Comparison of ENCODE assay signal across 8 cellular contexts in the genomic region with DNA sequence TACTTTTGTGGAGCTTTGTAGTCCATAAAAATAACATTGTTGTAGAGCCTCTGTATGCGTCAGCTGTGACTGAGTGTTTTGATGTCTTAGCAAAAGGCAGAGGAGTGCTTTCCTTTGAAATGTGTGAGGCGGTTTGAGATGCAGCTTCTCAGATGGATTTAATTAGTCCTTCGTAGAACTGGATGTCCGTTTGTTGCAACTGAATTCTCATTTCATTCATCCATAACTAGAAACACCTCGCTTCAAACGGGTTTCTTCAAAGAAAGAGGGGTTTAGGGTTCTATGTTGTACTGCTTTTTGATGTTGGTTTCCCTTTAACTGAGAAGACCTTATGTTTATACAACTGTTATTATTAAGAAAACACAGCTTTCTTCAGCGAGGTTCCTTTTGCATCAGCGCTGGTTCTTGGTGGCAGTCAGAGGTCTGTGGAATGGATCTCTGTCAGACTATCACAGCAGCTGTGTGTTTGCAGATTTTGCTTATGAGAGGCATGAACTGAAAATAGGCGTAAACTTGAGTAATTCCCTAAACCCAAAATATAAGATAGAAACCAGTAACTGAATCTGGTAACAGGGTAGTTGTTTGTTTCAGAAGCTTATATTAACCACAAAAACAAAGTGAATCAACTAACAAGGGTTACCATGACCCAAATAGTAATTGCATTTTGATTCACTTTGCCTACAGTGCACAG.
DNase-seq lines count a peak whose midpoint lies in the region; ATAC-seq and TF ChIP-seq lines count a peak whose summit lies in the region.

No MANE protein-coding gene starts in this region.

- peaks cover 10 to 21% of the 10 kb centered on the region in 2 experiments for H3K4me1 Mint-ChIP-seq in H9

- no peak overlapping the region for H4K8ac ChIP-seq in H9 (replicated peaks; ENCODE audit: insufficient read length, low read depth, low read length)

- H3K23me2 ChIP-seq in H9 (ENCODE audit: insufficient read length, low read depth, low read length, poor library complexity, severe bottlenecking) = no peaks in the 10 kb centered on the region

- no peak overlapping the region for H3K4me3 Mint-ChIP-seq in H9

- H3T11ph ChIP-seq in H9 (ENCODE audit: low read length) = no peak overlapping the region

- H3K14ac ChIP-seq in H9 (ENCODE audit: insufficient read depth, low read length) = no peak overlapping the region

- peak overlapping the region; percentile 10 for H3K4me3 ChIP-seq in A673 (ENCODE audit: low read depth, low read length, poor library complexity, severe bottlenecking)
- H3K4me3 ChIP-seq in SK-N-MC = peak overlapping the region; percentile 68

- H2BK15ac ChIP-seq in H9 (ENCODE audit: low read depth, low read length) = no peak overlapping the region

- no peak overlapping the region for H3K18ac ChIP-seq in H9 (ENCODE audit: insufficient read length, low read depth, low read length)

- H3K9ac ChIP-seq in SK-N-MC (ENCODE audit: insufficient read length) = peak overlapping the region; percentile 13
- H3K9ac ChIP-seq in H9 (ENCODE audit: extremely low read depth, insufficient read length, low read length) = no peak overlapping the region

- no peaks in the 10 kb centered on the region for H3K27me3 Mint-ChIP-seq in H9 (ENCODE audit: low read depth)

- H3K36me3 ChIP-seq in A673 (ENCODE audit: insufficient read depth, low read length, poor library complexity, severe bottlenecking) (no peaks in the 10 kb centered on the region), SK-N-MC (ENCODE audit: insufficient read depth, low read length) (0 out of 2 replicates have a peak, but pooled peaks cover 2% of the 10 kb centered on the region)

- no peak overlapping the region for H2BK120ac ChIP-seq in H9 (ENCODE audit: low read depth, low read length, poor library complexity, severe bottlenecking)

- no peaks in the 10 kb centered on the region for H4K20me1 ChIP-seq in H9 (ENCODE audit: control insufficient read depth, insufficient read depth, insufficient read length)

- H3K9me3 ChIP-seq in A673 (ENCODE audit: low read depth, low read length, poor library complexity, severe bottlenecking) = no peaks in the 10 kb centered on the region
- H3K9me3 ChIP-seq in SK-N-MC (ENCODE audit: low read depth, low read length) = no peaks in the 10 kb centered on the region
- no peaks in the 10 kb centered on the region for H3K9me3 ChIP-seq in H9 (ENCODE audit: control insufficient read depth, low read depth, low read length)

- H3K4me2 ChIP-seq in H9 (ENCODE audit: insufficient read depth, insufficient read length, low read length) = no peak overlapping the region

- no peak overlapping the region for H3K23ac ChIP-seq in H9 (ENCODE audit: insufficient read length, low read depth, low read length)

- CTCF ChIA-PET in A673 (lab: Charles Lee) = interaction anchor here (0.6 kb wide), 1 partner anchor 23 kb away, joined by 3 read pairs; no protein-coding TSS in a partner anchor

- TF ChIP-seq CTCF in A673 (conservative IDR thresholded peaks at IDR 0.05; ENCODE audit: low read depth, low read length) (no peak), H9 (conservative IDR thresholded peaks at IDR 0.05) (no peak)

- POLR2A ChIA-PET in A673 (lab: Charles Lee; ENCODE audit: low non-redundant PET) = interaction anchor here (0.6 kb wide), 1 partner anchor 536 kb away, joined by 3 read pairs; no protein-coding TSS in a partner anchor

- DNase-seq in A673 (ENCODE audit: low spot score) (peak; percentile 51), SK-N-MC (ENCODE audit: low read depth, low spot score) (no peak), left kidney (ENCODE audit: low read depth, low spot score) (peak; percentile 35), KBM-7 (no peak), H9 (no peak), left colon (no peak)

- H2AK5ac ChIP-seq in H9 (ENCODE audit: insufficient read length, low read length) = no peak overlapping the region

- ATAC-seq in GM18502 (IDR thresholded peaks at IDR 0.05; ENCODE audit: poor library complexity, unreplicated experiment) (peak; percentile 95), HG02763 (IDR thresholded peaks at IDR 0.05; ENCODE audit: unreplicated experiment) (peak; percentile 88), left colon (no peak)

- no peaks in the 10 kb centered on the region for H3K79me1 ChIP-seq in H9 (ENCODE audit: insufficient read depth, low read depth, low read length, poor library complexity, severe bottlenecking)

- no peak overlapping the region for H2BK12ac ChIP-seq in H9 (ENCODE audit: insufficient read length, low read depth, low read length)

- H3K4ac ChIP-seq in H9 (ENCODE audit: low read depth, low read length) = no peak overlapping the region

- no peak overlapping the region for H4K5ac ChIP-seq in H9 (ENCODE audit: insufficient read length, low read depth, low read length)

- in situ Hi-C loops in KBM-7 (cut with MboI; ENCODE audit: low pct_unique_long_range_greater_than_20kb, low sequenced_read_pairs) = no loop called here

- no peak overlapping the region for H3K27ac Mint-ChIP-seq in H9

- H2AFZ ChIP-seq in H9 (ENCODE audit: low read length) = no peak overlapping the region

- no TSS peak for BruUV-seq in A673 (replicated peaks; lab: Mats Ljungman, UMichigan)

- H3K4me1 ChIP-seq in A673 (ENCODE audit: insufficient read depth, low read length, poor library complexity, severe bottlenecking) = peaks cover 60% of the 10 kb centered on the region
- H3K4me1 ChIP-seq in H9 (ENCODE audit: insufficient read depth, low read length) = no peaks in the 10 kb centered on the region

- no peak overlapping the region for H3K56ac ChIP-seq in H9 (ENCODE audit: insufficient read length, low read depth, low read length)

- H2BK20ac ChIP-seq in H9 (ENCODE audit: low read depth, low read length, poor library complexity, severe bottlenecking) = no peak overlapping the region

- no peaks in the 10 kb centered on the region for H3K79me2 ChIP-seq in H9 (ENCODE audit: insufficient read depth, low read length)

- no CpG with 5 or more reads among the region's 9 CpGs for WGBS in H9 (ENCODE audit: extremely low coverage, insufficient read length, low lambda C conversion rate)

- intact Hi-C loops in A673 (cut with micrococcal nuclease; ENCODE audit: unreplicated experiment) (loop anchor here (5.0 kb wide), 1 partner anchor 118 kb away; no protein-coding TSS in a partner anchor), left colon (cut with DNase I, micrococcal nuclease) (no loop called here)

- H3K9me3 Mint-ChIP-seq in H9 = no peaks in the 10 kb centered on the region

- H3K36me3 Mint-ChIP-seq in H9 (ENCODE audit: insufficient read depth in 1 of 3, low read depth in 3 of 3) = peaks cover 0 to 5% (median 4%) of the 10 kb centered on the region in 3 experiments; a peak in 1 of 7 replicates

- H3K27me3 ChIP-seq in A673 (replicated peaks; ENCODE audit: insufficient read depth, low read depth, low read length, poor library complexity) (no peaks in the 10 kb centered on the region), H9 (ENCODE audit: insufficient read depth, low read length) (no peaks in the 10 kb centered on the region)

- H2BK5ac ChIP-seq in H9 (ENCODE audit: insufficient read length, low read length) = no peak overlapping the region

- no peak overlapping the region for H4K91ac ChIP-seq in H9 (ENCODE audit: insufficient read length, low read depth, low read length)

- peak overlapping the region; percentile 72 for H3K27ac ChIP-seq in A673 (ENCODE audit: low read depth, low read length, poor library complexity, severe bottlenecking)
- H3K27ac ChIP-seq in SK-N-MC = peak overlapping the region; percentile 83
- no peak overlapping the region for H3K27ac ChIP-seq in H9 (ENCODE audit: insufficient read length, low read depth, low read length)

Comparison
In these comparisons a context has a peak if more than half of its experiments do, and no peak if none do; other contexts are left out.
1. DNase-seq: peak in A673 (single experiment) and left kidney (single experiment); none in SK-N-MC (single experiment), KBM-7 (single experiment), H9 (single experiment) and left colon (0 of 2).